ENCODE assay signal across 11 cellular contexts in genomic region chr11:76602431-76602861, GRCh38.
A peak's percentile ranks its signal among the peaks of the same experiment; 100 is the strongest.
DNase-seq lines count a peak whose midpoint lies in the region; TF ChIP-seq lines count a peak whose summit lies in the region.
"Had no signal": no experiment of that assay in that cellular context is flagged by ENCODE, and none has a peak within 500 bp of the region (broad histone marks: within the 10 kb centered on the region; RNA-seq: fewer than 3 reads in every experiment).

No MANE protein-coding gene starts in this region.

- no peaks in the 10 kb centered on the region for H3K36me3 ChIP-seq in transverse colon

- peaks cover 27 to 56% (median 36%) of the 10 kb centered on the region in 4 donors for H3K4me1 ChIP-seq in transverse colon

- intact Hi-C loops in lower leg skin (cut with DNase I; ENCODE audit: low total_unique reads): no loop called here
- intact Hi-C loops in transverse colon (cut with DNase I; ENCODE audit: low total_unique reads): no loop called here

- 37 to 50% methylated on average over 8 of the region's 8 CpGs for WGBS in lower leg skin, 2 donors
- 30 to 83% methylated on average over 1 to 8 of the region's 8 CpGs for WGBS in transverse colon (ENCODE audit: low coverage in 1 of 2), 2 donors

- TF ChIP-seq CTCF in lower leg skin (IDR thresholded peaks at IDR 0.05): no peak
- no peak for TF ChIP-seq CTCF in transverse colon (IDR thresholded peaks at IDR 0.05)

- no peak for TF ChIP-seq EP300 in transverse colon (IDR thresholded peaks at IDR 0.05; ENCODE audit: low read depth)

- H3K27ac ChIP-seq in transverse colon (peak overlapping the region; percentile 53 to 73 (median 55)), substantia nigra (ENCODE audit: low read depth, low read length, poor library complexity, severe bottlenecking) (no peak overlapping the region)

- H3K27me3 ChIP-seq in transverse colon: no peaks in the 10 kb centered on the region

- no peaks in the 10 kb centered on the region for H3K9me3 ChIP-seq in transverse colon

- TF ChIP-seq POLR2A in erythroblast (IDR thresholded peaks at IDR 0.05; ENCODE audit: low read length) (no peak), lower leg skin (IDR thresholded peaks at IDR 0.05) (no peak), transverse colon (IDR thresholded peaks at IDR 0.05) (no peak)

- in situ Hi-C loops in transverse colon (cut with MboI; ENCODE audit: low pct_ligation_motif_present in 1 of 4, low pct_unique_long_range_greater_than_20kb in 1 of 4, low sequenced_read_pairs in 3 of 4): no loop called here

- DNase-seq in activated CD4-positive, alpha-beta T cell treated with anti-CD3 and anti-CD28 coated beads for 1 hour: peak; percentile 3
- DNase-seq in activated CD4-positive, alpha-beta T cell treated with anti-CD3 and anti-CD28 coated beads, Interleukin-2, amount 50 U/mL, for 1 hour: no peak
- DNase-seq in erythroblast (lab: John Stamatoyannopoulos, UW) (peak; percentile 84 to 88), lower leg skin (ENCODE audit: low spot score in 2 of 2) (peak; percentile 35 to 93), transverse colon (peak; percentile 82), substantia nigra (lab: John Stamatoyannopoulos, UW) (no peak), NCI-H446 treated with DMSO at 0.1 percent for 48 hours (lab: John Stamatoyannopoulos, UW) (no peak), D341Med (ENCODE audit: low spot score) (no peak)
- DNase-seq: ACHN; activated naive CD8-positive, alpha-beta T cell treated with anti-CD3 and anti-CD28 coated beads for 36 hours; NCI-H1930 had no signal

- H3K4me3 ChIP-seq in lower leg skin (ENCODE audit: low read depth, poor library complexity, severe bottlenecking) (no peak overlapping the region), transverse colon (no peak overlapping the region)

Comparison
In these comparisons a context has a peak if more than half of its experiments do, and no peak if none do; other contexts are left out.
1. DNase-seq: peak in activated CD4-positive, alpha-beta T cell treated with anti-CD3 and anti-CD28 coated beads for 1 hour (single experiment), erythroblast (2 of 2), lower leg skin (2 of 2) and transverse colon (single experiment); none in activated CD4-positive, alpha-beta T cell treated with anti-CD3 and anti-CD28 coated beads, Interleukin-2, amount 50 U/mL, for 1 hour (single experiment), substantia nigra (0 of 49), NCI-H446 treated with DMSO at 0.1 percent for 48 hours (single experiment) and D341Med (single experiment).